8 cellular contexts compared by ENCODE assay signal in the genomic region with DNA sequence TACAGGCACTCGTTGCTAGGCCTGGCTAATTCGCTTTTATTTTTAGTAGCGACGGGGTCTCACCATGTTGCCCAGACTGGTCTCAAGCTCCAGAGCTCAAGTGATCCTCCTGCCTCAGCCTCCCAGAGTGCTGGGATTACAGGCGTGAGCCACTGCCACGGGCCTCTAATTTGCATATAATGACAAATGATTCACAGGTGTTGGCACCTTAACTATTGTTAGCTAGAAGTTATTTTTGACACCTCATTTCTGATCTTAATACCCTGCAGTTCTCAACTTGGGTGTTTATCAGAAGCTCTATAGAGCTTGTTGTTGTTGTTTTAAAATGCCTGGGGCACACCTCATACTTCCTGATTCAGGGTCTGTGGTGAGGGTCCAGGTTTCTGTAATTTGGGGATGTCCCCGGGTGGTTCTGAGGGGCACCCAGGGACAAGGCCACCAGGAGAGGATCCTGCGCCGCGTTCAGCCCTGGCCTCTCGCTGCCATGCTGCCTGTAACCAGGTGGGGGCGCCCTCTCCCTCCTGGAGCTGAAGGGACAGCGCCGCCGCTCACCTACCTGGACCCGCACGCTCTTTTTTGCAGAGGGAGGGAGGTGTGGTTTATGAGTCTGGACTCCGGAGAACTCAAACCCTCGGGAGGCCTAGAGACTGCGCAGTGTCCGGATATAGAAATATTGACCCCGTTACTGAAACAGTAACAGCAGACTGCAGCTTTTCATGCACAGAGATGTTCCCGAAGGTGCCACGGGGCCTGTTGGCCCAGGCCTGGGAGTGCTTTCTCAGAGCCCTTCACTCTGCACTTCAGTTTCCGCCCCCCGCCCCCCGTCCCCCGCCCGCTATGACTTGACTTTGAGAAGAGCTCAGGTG. TPM values are rescaled to one million over a fixed set of nuclear protein-coding genes. Genes with fewer than 3 reads are reported as not detected.
DNase-seq lines count a peak whose midpoint lies in the region; ATAC-seq and TF ChIP-seq lines count a peak whose summit lies in the region.

No MANE protein-coding gene starts in this region.

- peaks cover 31% of the 10 kb centered on the region for H3K27me3 Mint-ChIP-seq in WTC11 (ENCODE audit: low read depth)

- no peaks in the 10 kb centered on the region for H3K79me2 ChIP-seq in mammary epithelial cell (ENCODE audit: insufficient read depth, low read length)

- no peak overlapping the region for H3K27ac Mint-ChIP-seq in WTC11

- intact Hi-C loops in mammary epithelial cell (cut with micrococcal nuclease) = loop anchor here (1.0 to 5.0 kb wide), 5 partner anchors 39 to 759 kb away; a partner anchor contains a TSS

- H3K9me3 ChIP-seq in mammary epithelial cell (replicated peaks; ENCODE audit: insufficient read depth, low read length) = no peaks in the 10 kb centered on the region

- no peak overlapping the region for H3K9ac ChIP-seq in mammary epithelial cell (ENCODE audit: insufficient read depth, low read length)

- dilution Hi-C loops in mammary epithelial cell (cut with HindIII; ENCODE audit: low sequenced_read_pairs) = loop anchor here (25.0 kb wide), 1 partner anchor 664 kb away; no protein-coding TSS in a partner anchor

- H2AFZ ChIP-seq in mammary epithelial cell (ENCODE audit: low read depth, low read length) = peak overlapping the region; percentile 71

- H3K27ac ChIP-seq in mammary epithelial cell (ENCODE audit: insufficient read depth, low read depth, low read length) = no peak overlapping the region

- H3K36me3 Mint-ChIP-seq in WTC11 = no peaks in the 10 kb centered on the region

- no peaks in the 10 kb centered on the region for H3K36me3 ChIP-seq in mammary epithelial cell (ENCODE audit: insufficient read depth, low read length)

- H3K27me3 ChIP-seq in mammary epithelial cell (ENCODE audit: insufficient read depth, low read length) = no peaks in the 10 kb centered on the region

- no TSS peak for BruUV-seq in mammary epithelial cell (replicated peaks; lab: Mats Ljungman, UMichigan)

- DNase-seq in NCI-H2029 (lab: John Stamatoyannopoulos, UW) (peak; percentile 64), WTC11 (ENCODE audit: low spot score) (peak; percentile 91), mammary epithelial cell (peak; percentile 64), iris pigment epithelial cell (ENCODE audit: low read depth) (peak; percentile 54), cortex of kidney (lab: John Stamatoyannopoulos, UW) (no peak)
- DNase-seq in stimulated activated CD4-positive, alpha-beta T cell treated with anti-CD3 and anti-CD28 coated beads, Interleukin-15, amount 100 ng/mL, for 48 hours (ENCODE audit: low read depth in 2 of 2) = peak; percentile 70 to 80

- H3K9me3 Mint-ChIP-seq in WTC11 = no peaks in the 10 kb centered on the region

- in situ Hi-C loops in mammary epithelial cell (cut with MboI; ENCODE audit: low sequenced_read_pairs in 2 of 2) = loop anchor here in 1 of 2 donors (10.0 to 25.0 kb wide), 4 partner anchors 136 to 739 kb away; a partner anchor contains a TSS

- peak; percentile 99 for TF ChIP-seq CTCF in WTC11 (IDR thresholded peaks at IDR 0.05)
- TF ChIP-seq CTCF in mammary epithelial cell (conservative IDR thresholded peaks at IDR 0.05 in 1 of 2, IDR thresholded peaks at IDR 0.05 in 1 of 2; ENCODE audit: extremely low read depth in 1 of 2, insufficient read depth in 1 of 2, low read depth in 1 of 2, low read length in 2 of 2) = peak; percentile 91 to 99

- CTCF ChIA-PET in WTC11 (lab: Charles Lee) = interaction anchor here (0.6 to 2.8 kb wide), 55 partner anchors 8 to 1525 kb away, joined by 3 to 58 read pairs (median 4); a partner anchor contains a TSS
- CTCF ChIA-PET in mammary epithelial cell (lab: Charles Lee; ENCODE audit: low non-redundant PET) = interaction anchor here (0.6 to 1.2 kb wide), 3 partner anchors 120 to 247 kb away, joined by 3 to 9 read pairs (median 4); no protein-coding TSS in a partner anchor

- peaks cover 4% of the 10 kb centered on the region; the same call in 1 of the 2 replicates for H3K4me1 Mint-ChIP-seq in WTC11

- peaks cover 5% of the 10 kb centered on the region for H3K4me1 ChIP-seq in mammary epithelial cell (ENCODE audit: insufficient read depth, low read length)

- H3K4me3 ChIP-seq in mammary epithelial cell (replicated peaks in 1 of 3; ENCODE audit: insufficient read depth in 1 of 3, low read depth in 2 of 3, low read length in 3 of 3) = no peak overlapping the region

- peak overlapping the region; percentile 80 for H3K4me3 Mint-ChIP-seq in WTC11

- H4K20me1 ChIP-seq in mammary epithelial cell (ENCODE audit: insufficient read depth, low read length) = no peaks in the 10 kb centered on the region

- WGBS in mammary epithelial cell (ENCODE audit: low coverage, missing lambda C conversion rate) = 22% methylated on average over 21 of the region's 29 CpGs

- ATAC-seq in GM18498 (IDR thresholded peaks at IDR 0.05; ENCODE audit: unreplicated experiment) = peak; percentile 65
- ATAC-seq in HG02840 (IDR thresholded peaks at IDR 0.05; ENCODE audit: low FRiP score, unreplicated experiment) = peak; percentile 44
- ATAC-seq in WTC11 = peak; percentile 95

- POLR2A ChIA-PET in WTC11 (lab: Charles Lee) = interaction anchor here (0.5 to 1.9 kb wide), 4 partner anchors 26 to 337 kb away, joined by 3 to 6 read pairs (median 4); a partner anchor contains a TSS

- no peak overlapping the region for H3K4me2 ChIP-seq in mammary epithelial cell (ENCODE audit: insufficient read depth, low read depth, low read length)

TF ChIP-seq in WTC11, 78 proteins besides CTCF, POLR2A, EP300 and RAD21:
- TF ChIP-seq, protein P1, sequence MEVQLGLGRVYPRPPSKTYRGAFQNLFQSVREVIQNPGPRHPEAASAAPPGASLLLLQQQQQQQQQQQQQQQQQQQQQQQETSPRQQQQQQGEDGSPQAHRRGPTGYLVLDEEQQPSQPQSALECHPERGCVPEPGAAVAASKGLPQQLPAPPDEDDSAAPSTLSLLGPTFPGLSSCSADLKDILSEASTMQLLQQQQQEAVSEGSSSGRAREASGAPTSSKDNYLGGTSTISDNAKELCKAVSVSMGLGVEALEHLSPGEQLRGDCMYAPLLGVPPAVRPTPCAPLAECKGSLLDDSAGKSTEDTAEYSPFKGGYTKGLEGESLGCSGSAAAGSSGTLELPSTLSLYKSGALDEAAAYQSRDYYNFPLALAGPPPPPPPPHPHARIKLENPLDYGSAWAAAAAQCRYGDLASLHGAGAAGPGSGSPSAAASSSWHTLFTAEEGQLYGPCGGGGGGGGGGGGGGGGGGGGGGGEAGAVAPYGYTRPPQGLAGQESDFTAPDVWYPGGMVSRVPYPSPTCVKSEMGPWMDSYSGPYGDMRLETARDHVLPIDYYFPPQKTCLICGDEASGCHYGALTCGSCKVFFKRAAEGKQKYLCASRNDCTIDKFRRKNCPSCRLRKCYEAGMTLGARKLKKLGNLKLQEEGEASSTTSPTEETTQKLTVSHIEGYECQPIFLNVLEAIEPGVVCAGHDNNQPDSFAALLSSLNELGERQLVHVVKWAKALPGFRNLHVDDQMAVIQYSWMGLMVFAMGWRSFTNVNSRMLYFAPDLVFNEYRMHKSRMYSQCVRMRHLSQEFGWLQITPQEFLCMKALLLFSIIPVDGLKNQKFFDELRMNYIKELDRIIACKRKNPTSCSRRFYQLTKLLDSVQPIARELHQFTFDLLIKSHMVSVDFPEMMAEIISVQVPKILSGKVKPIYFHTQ (CRISPR knock-in tag; IDR thresholded peaks at IDR 0.05) = no peak
- TF ChIP-seq, protein P2, sequence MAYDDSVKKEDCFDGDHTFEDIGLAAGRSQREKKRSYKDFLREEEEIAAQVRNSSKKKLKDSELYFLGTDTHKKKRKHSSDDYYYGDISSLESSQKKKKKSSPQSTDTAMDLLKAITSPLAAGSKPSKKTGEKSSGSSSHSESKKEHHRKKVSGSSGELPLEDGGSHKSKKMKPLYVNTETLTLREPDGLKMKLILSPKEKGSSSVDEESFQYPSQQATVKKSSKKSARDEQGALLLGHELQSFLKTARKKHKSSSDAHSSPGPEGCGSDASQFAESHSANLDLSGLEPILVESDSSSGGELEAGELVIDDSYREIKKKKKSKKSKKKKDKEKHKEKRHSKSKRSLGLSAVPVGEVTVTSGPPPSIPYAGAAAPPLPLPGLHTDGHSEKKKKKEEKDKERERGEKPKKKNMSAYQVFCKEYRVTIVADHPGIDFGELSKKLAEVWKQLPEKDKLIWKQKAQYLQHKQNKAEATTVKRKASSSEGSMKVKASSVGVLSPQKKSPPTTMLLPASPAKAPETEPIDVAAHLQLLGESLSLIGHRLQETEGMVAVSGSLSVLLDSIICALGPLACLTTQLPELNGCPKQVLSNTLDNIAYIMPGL (CRISPR knock-in tag; IDR thresholded peaks at IDR 0.05) = peak; percentile 70; the same call in 1 of the 2 replicates
- TF ChIP-seq SP1 (CRISPR knock-in tag; conservative IDR thresholded peaks at IDR 0.05) = 0 out of 2 replicates have a peak, but pooled peaks have one; percentile 47
- TF ChIP-seq, protein P3, sequence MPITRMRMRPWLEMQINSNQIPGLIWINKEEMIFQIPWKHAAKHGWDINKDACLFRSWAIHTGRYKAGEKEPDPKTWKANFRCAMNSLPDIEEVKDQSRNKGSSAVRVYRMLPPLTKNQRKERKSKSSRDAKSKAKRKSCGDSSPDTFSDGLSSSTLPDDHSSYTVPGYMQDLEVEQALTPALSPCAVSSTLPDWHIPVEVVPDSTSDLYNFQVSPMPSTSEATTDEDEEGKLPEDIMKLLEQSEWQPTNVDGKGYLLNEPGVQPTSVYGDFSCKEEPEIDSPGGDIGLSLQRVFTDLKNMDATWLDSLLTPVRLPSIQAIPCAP (CRISPR knock-in tag; IDR thresholded peaks at IDR 0.05) = no peak
- TF ChIP-seq, protein P4, sequence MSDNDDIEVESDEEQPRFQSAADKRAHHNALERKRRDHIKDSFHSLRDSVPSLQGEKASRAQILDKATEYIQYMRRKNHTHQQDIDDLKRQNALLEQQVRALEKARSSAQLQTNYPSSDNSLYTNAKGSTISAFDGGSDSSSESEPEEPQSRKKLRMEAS (CRISPR knock-in tag; IDR thresholded peaks at IDR 0.05) = 0 out of 2 replicates have a peak, but pooled peaks have one; percentile 31
- peak; percentile 25; the same call in 1 of the 2 replicates for TF ChIP-seq ZNF423 (CRISPR knock-in tag; IDR thresholded peaks at IDR 0.05)
- no peak for TF ChIP-seq ZBTB21 (CRISPR knock-in tag; IDR thresholded peaks at IDR 0.05; ENCODE audit: borderline replicate concordance)

RNA-seq across cellular contexts. Expression of a gene that starts 23.0 kb away (rescaled TPM):
- total RNA-seq in WTC11 (2021) = 22.7 to 25.2 TPM (median 23.5 TPM) in 3 replicates
- total RNA-seq in mammary epithelial cell = 10 to 100 TPM in 1 of 2 donors, under 1 TPM in 1; 0.33 to 14.9 TPM
- polyA plus RNA-seq in mammary epithelial cell = 14.3 TPM
- 0.72 TPM for polyA minus RNA-seq in mammary epithelial cell

Comparison
In these comparisons a context has a peak if more than half of its experiments do, and no peak if none do; other contexts are left out.
1. ATAC-seq: peak in every context shown above with its lines; median percentile 95 in WTC11; 65 in GM18498; 44 in HG02840.